17 cellular contexts compared by ENCODE assay signal in genomic region chr12:4645023-4645422, GRCh38. TPM values are rescaled to one million over a fixed set of nuclear protein-coding genes. Genes with fewer than 3 reads are reported as not detected.
DNase-seq lines count a peak whose midpoint lies in the region; ATAC-seq, FAIRE-seq and TF ChIP-seq lines count a peak whose summit lies in the region.
"Had no signal": no experiment of that assay in that cellular context is flagged by ENCODE, and none has a peak within 500 bp of the region (broad histone marks: within the 10 kb centered on the region; RNA-seq: fewer than 3 reads in every experiment).

No MANE protein-coding gene starts in this region.

- no peak overlapping the region for H3K4me3 Mint-ChIP-seq in nephron progenitor cell
- H3K4me3 Mint-ChIP-seq: B cell had no signal

- H3K9me3 ChIP-seq in NT2/D1 (ENCODE audit: insufficient read depth, low read length) (no peaks in the 10 kb centered on the region; the same call in 1 of the 2 replicates), left lung (no peaks in the 10 kb centered on the region)

- H3K36me3 ChIP-seq in NT2/D1 (ENCODE audit: insufficient read depth, insufficient read length, low read length) (no peaks in the 10 kb centered on the region), left lung (no peaks in the 10 kb centered on the region)

- no peak for TF ChIP-seq CTCF in nephron progenitor cell (IDR thresholded peaks at IDR 0.05)
- no peak for TF ChIP-seq CTCF in left lung (IDR thresholded peaks at IDR 0.05)

- H3K36me3 Mint-ChIP-seq in nephron progenitor cell (ENCODE audit: low read depth): no peaks in the 10 kb centered on the region
- H3K36me3 Mint-ChIP-seq: IgD-negative memory B cell had no signal

- intact Hi-C loops in left lung (cut with DNase I): no loop called here

- H3K4me3 ChIP-seq in NT2/D1 (ENCODE audit: insufficient read length, low read depth) (no peak overlapping the region), left lung (no peak overlapping the region)

- ATAC-seq in left lung (no peak), HG03354 (IDR thresholded peaks at IDR 0.05; ENCODE audit: poor library complexity, severe bottlenecking, unreplicated experiment) (no peak)

- H3K27ac ChIP-seq in left lung: no peak overlapping the region

- H3K4me1 Mint-ChIP-seq in nephron progenitor cell: peaks cover 21% of the 10 kb centered on the region

- no peaks in the 10 kb centered on the region for H3K9me3 Mint-ChIP-seq in nephron progenitor cell
- H3K9me3 Mint-ChIP-seq: CD4-positive, alpha-beta memory T cell; IgD-negative memory B cell had no signal

- H3K27me3 ChIP-seq in NT2/D1 (ENCODE audit: insufficient read depth, insufficient read length) (no peaks in the 10 kb centered on the region), left lung (no peaks in the 10 kb centered on the region)

- H3K9ac ChIP-seq in NT2/D1 (ENCODE audit: insufficient read length, low read depth): no peak overlapping the region

- TF ChIP-seq POLR2A in GM12891 (IDR thresholded peaks at IDR 0.05; ENCODE audit: low read depth, low read length): no peak

- peak overlapping the region; percentile 22 for H3K27ac Mint-ChIP-seq in nephron progenitor cell
- H3K27ac Mint-ChIP-seq: B cell had no signal

- DNase-seq in GM12891 (ENCODE audit: insufficient read length, low spot score): no peak
- peak; percentile 63 for DNase-seq in NT2/D1 (ENCODE audit: low read depth, low spot score)
- peak; percentile 8 for DNase-seq in iPS-NIHi11 (ENCODE audit: low spot score)
- DNase-seq in nephron progenitor cell: no peak
- DNase-seq in left lung: no peak
- DNase-seq in midbrain (lab: John Stamatoyannopoulos, UW): no peak
- no peak for DNase-seq in NCI-H2171 (lab: John Stamatoyannopoulos, UW)
- DNase-seq: C1 segment of cervical spinal cord; CD4-positive, alpha-beta memory T cell; DND-41; GDM1; H7 had no signal

- H3K4me1 ChIP-seq in NT2/D1 (ENCODE audit: insufficient read depth, insufficient read length) (no peaks in the 10 kb centered on the region), left lung (peaks cover 8 to 14% of the 10 kb centered on the region in 2 donors)

- H3K27me3 Mint-ChIP-seq in nephron progenitor cell (ENCODE audit: low read depth, poor library complexity): peaks cover 38% of the 10 kb centered on the region
- H3K27me3 Mint-ChIP-seq: B cell, IgD-negative memory B cell had no signal

- peak; percentile 67 for FAIRE-seq in GM12891 (lab: Jason Lieb, UNC)
- FAIRE-seq: A204.1, GM19239 had no signal

TF ChIP-seq in GM12891, 5 proteins besides CTCF, POLR2A, EP300 and RAD21:
- TF ChIP-seq TAF1 (IDR thresholded peaks at IDR 0.05; ENCODE audit: low read depth, low read length): no peak
- no peak for TF ChIP-seq POU2F2 (IDR thresholded peaks at IDR 0.05; ENCODE audit: low read depth, low read length)
- no peak for TF ChIP-seq SPI1 (IDR thresholded peaks at IDR 0.05; ENCODE audit: low read depth, low read length)
- TF ChIP-seq POLR2AphosphoS5 (IDR thresholded peaks at IDR 0.05; ENCODE audit: low read depth, low read length): no peak
- no peak for TF ChIP-seq PAX5 (IDR thresholded peaks at IDR 0.05; ENCODE audit: insufficient read depth, low read length, severe bottlenecking)
TF ChIP-seq in GM12891: peak in this region for 0.

RNA-seq across cellular contexts. Expression of gene AKAP3, which starts 3.8 kb away (rescaled TPM):
- polyA plus RNA-seq in GM12891 (2012; ENCODE audit: low read depth, missing spikeins): 0.32 TPM
- total RNA-seq in left lung: 1 to 10 TPM; 1.7 to 2.8 TPM

RNA-seq across cellular contexts. Expression of gene NDUFA9, which starts 3.9 kb away (rescaled TPM):
- polyA plus RNA-seq in GM12891 (2012; ENCODE audit: low read depth, missing spikeins): 118 TPM
- 10 to 100 TPM; 77.9 to 91.4 TPM for total RNA-seq in left lung

Comparison
In these comparisons a context has a peak if more than half of its experiments do, and no peak if none do; other contexts are left out.
1. DNase-seq: peak in NT2/D1 (single experiment) and iPS-NIHi11 (single experiment); none in GM12891 (single experiment), nephron progenitor cell (single experiment), left lung (0 of 2), midbrain (single experiment) and NCI-H2171 (single experiment).